ENCODE assay signal across 18 cellular contexts in genomic region chr22:19869497-19870152, GRCh38. TPM values are rescaled to one million over a fixed set of nuclear protein-coding genes. Genes with fewer than 3 reads are reported as not detected.
DNase-seq lines count a peak whose midpoint lies in the region; ATAC-seq, FAIRE-seq and TF ChIP-seq lines count a peak whose summit lies in the region.
"Had no signal": no experiment of that assay in that cellular context is flagged by ENCODE, and none has a peak within 500 bp of the region (broad histone marks: within the 10 kb centered on the region; RNA-seq: fewer than 3 reads in every experiment).

No MANE protein-coding gene starts in this region.

- H3K9me3 ChIP-seq in mucosa of descending colon: no peaks in the 10 kb centered on the region
- no peaks in the 10 kb centered on the region for H3K9me3 ChIP-seq in gastroesophageal sphincter

- no peak overlapping the region for H3K4me3 ChIP-seq in mucosa of descending colon
- no peak overlapping the region for H3K4me3 ChIP-seq in gastroesophageal sphincter

- ATAC-seq in left cardiac atrium (no peak), mucosa of descending colon (no peak), gastroesophageal sphincter (no peak)
- no peak for ATAC-seq in central memory CD8-positive, alpha-beta T cell (replicated peaks; ENCODE audit: extremely low read depth, poor library complexity, severe bottlenecking)
- ATAC-seq in activated CD4-positive, CD25-positive, alpha-beta regulatory T cell treated with anti-CD3 and anti-CD28 coated beads, Interleukin-2, amount 50 U/mL, for 24 hours: no peak
- ATAC-seq: activated naive CD4-positive, alpha-beta T cell treated with anti-CD3 and anti-CD28 coated beads, Interleukin-2, amount 50 U/mL, for 72 hours; left ventricle myocardium superior; T-cell had no signal

- peak; percentile 23 for FAIRE-seq in urothelium cell line (lab: Jason Lieb, UNC)

- no peak for TF ChIP-seq EP300 in gastroesophageal sphincter (IDR thresholded peaks at IDR 0.05)

- no peaks in the 10 kb centered on the region for H3K4me1 Mint-ChIP-seq in central memory CD8-positive, alpha-beta T cell
- H3K4me1 Mint-ChIP-seq: activated B cell treated with CpG ODN at 0.5 μM for 24 hours had no signal

- no peaks in the 10 kb centered on the region for H3K27me3 ChIP-seq in gastroesophageal sphincter

- H3K27ac ChIP-seq in gastroesophageal sphincter: no peak overlapping the region

- no peaks in the 10 kb centered on the region for H3K27me3 Mint-ChIP-seq in central memory CD8-positive, alpha-beta T cell
- H3K27me3 Mint-ChIP-seq: activated B cell treated with CpG ODN at 0.5 μM for 24 hours, progenitor cell of endocrine pancreas, T-cell had no signal

- H3K9me3 Mint-ChIP-seq in central memory CD8-positive, alpha-beta T cell: no peaks in the 10 kb centered on the region
- H3K9me3 Mint-ChIP-seq: activated B cell treated with CpG ODN at 0.5 μM for 24 hours; activated naive CD4-positive, alpha-beta T cell treated with anti-CD3 and anti-CD28 coated beads, Interleukin-2, amount 50 U/mL, for 72 hours; T-cell had no signal

- no peak for TF ChIP-seq POLR2A in gastroesophageal sphincter (IDR thresholded peaks at IDR 0.05)

- H3K27ac Mint-ChIP-seq in central memory CD8-positive, alpha-beta T cell (ENCODE audit: low read depth): peak overlapping the region; percentile 53
- H3K27ac Mint-ChIP-seq: activated B cell treated with CpG ODN at 0.5 μM for 24 hours, progenitor cell of endocrine pancreas, T-cell had no signal

- H3K4me3 Mint-ChIP-seq in central memory CD8-positive, alpha-beta T cell: no peak overlapping the region
- H3K4me3 Mint-ChIP-seq: activated B cell treated with CpG ODN at 0.5 μM for 24 hours, T-cell had no signal

- intact Hi-C loops in cardiac septum (cut with DNase I) (no loop called here), left cardiac atrium (cut with DNase I) (no loop called here), mucosa of descending colon (cut with DNase I, micrococcal nuclease) (no loop called here)

- peaks cover 31% of the 10 kb centered on the region for H3K4me1 ChIP-seq in mucosa of descending colon (ENCODE audit: low read depth)
- no peaks in the 10 kb centered on the region for H3K4me1 ChIP-seq in gastroesophageal sphincter

- DNase-seq in cardiac septum (ENCODE audit: low spot score): peak; percentile 46
- no peak for DNase-seq in left cardiac atrium
- DNase-seq in central memory CD8-positive, alpha-beta T cell (ENCODE audit: low spot score in 2 of 2): no peak
- DNase-seq in mucosa of descending colon: peak in 2 of 3 donors; percentile 6 to 37
- DNase-seq in urothelium cell line (ENCODE audit: low spot score): no peak
- no peak for DNase-seq in effector CD4-positive, alpha-beta T cell
- DNase-seq: activated B cell treated with CpG ODN at 0.5 μM for 24 hours; activated CD8-positive, alpha-beta memory T cell treated with anti-CD3 and anti-CD28 coated beads, Interleukin-2, amount 50 U/mL, for 48 hours; EL; Kasumi-1; NK-92 treated with Interleukin-12 subunit alpha and Interleukin-12 subunit beta, amount 100 ng/mL, for 24 hours; stimulated activated naive CD4-positive, alpha-beta T cell treated with Interleukin-2 at 50 U/mL for 16 hours had no signal

- H3K36me3 Mint-ChIP-seq in central memory CD8-positive, alpha-beta T cell (ENCODE audit: insufficient read depth): peaks cover 2% of the 10 kb centered on the region
- H3K36me3 Mint-ChIP-seq: activated naive CD4-positive, alpha-beta T cell treated with anti-CD3 and anti-CD28 coated beads, Interleukin-2, amount 50 U/mL, for 72 hours; T-cell had no signal

- no peaks in the 10 kb centered on the region for H3K36me3 ChIP-seq in mucosa of descending colon (ENCODE audit: low read depth)
- H3K36me3 ChIP-seq in gastroesophageal sphincter: peaks cover 0 to 3% of the 10 kb centered on the region in 2 donors

- 98% methylated on average over 6 of the region's 12 CpGs; no CpG with 5 or more reads in 1 of the 2 donors for WGBS in gastroesophageal sphincter (ENCODE audit: low coverage in 1 of 2), 2 donors

- TF ChIP-seq CTCF in mucosa of descending colon (IDR thresholded peaks at IDR 0.05) (no peak), gastroesophageal sphincter (IDR thresholded peaks at IDR 0.05) (no peak)

RNA-seq across cellular contexts. Expression of gene GNB1L, which starts 15.0 kb away (rescaled TPM):
- total RNA-seq in cardiac septum: 2.0 TPM
- 1 to 10 TPM; 2.5 to 4.5 TPM for total RNA-seq in left cardiac atrium
- 1 to 10 TPM; 2.7 to 4.7 (median 3.4) TPM for total RNA-seq in mucosa of descending colon
- total RNA-seq in gastroesophageal sphincter: 1 to 10 TPM; 4.8 to 8.7 (median 7.4) TPM

RNA-seq across cellular contexts. Expression of gene RTL10, which starts 15.0 kb away (rescaled TPM):
- total RNA-seq in cardiac septum (6.3 TPM), left cardiac atrium (1 to 10 TPM; 6.8 to 7.7 TPM), mucosa of descending colon (10 to 100 TPM; 10.1 to 12.2 (median 11.9) TPM), gastroesophageal sphincter (10 to 100 TPM in 2 of 4 donors, 1 to 10 TPM in 2; 6.6 to 15.9 (median 10.4) TPM)

Comparison
In these comparisons a context has a peak if more than half of its experiments do, and no peak if none do; other contexts are left out.
1. DNase-seq: peak in cardiac septum (single experiment) and mucosa of descending colon (2 of 3); none in left cardiac atrium (single experiment), central memory CD8-positive, alpha-beta T cell (0 of 2), urothelium cell line (single experiment) and effector CD4-positive, alpha-beta T cell (single experiment).